Comparison of ENCODE assay signal across 10 cellular contexts in genomic region chr17:83101805-83102480, GRCh38. TPM values are rescaled to one million over a fixed set of nuclear protein-coding genes. Genes with fewer than 3 reads are reported as not detected.
A peak's percentile ranks its signal among the peaks of the same experiment; 100 is the strongest.
DNase-seq lines count a peak whose midpoint lies in the region; ATAC-seq and TF ChIP-seq lines count a peak whose summit lies in the region.
"Had no signal": no experiment of that assay in that cellular context is flagged by ENCODE, and none has a peak within 500 bp of the region (broad histone marks: within the 10 kb centered on the region; RNA-seq: fewer than 3 reads in every experiment).

No MANE protein-coding gene starts in this region.

- H3K79me2 ChIP-seq in parathyroid adenoma, result no peaks in the 10 kb centered on the region

- H3K4me2 ChIP-seq in parathyroid adenoma (ENCODE audit: low read length), result peak overlapping the region; percentile 73

- no peak for ATAC-seq in GM19395 (IDR thresholded peaks at IDR 0.05; ENCODE audit: unreplicated experiment)
- no peak for ATAC-seq in HG02884 (IDR thresholded peaks at IDR 0.05; ENCODE audit: unreplicated experiment)

- H3K4me3 ChIP-seq in AG10803 (ENCODE audit: low read length) (peak overlapping the region; percentile 12; the same call in 1 of the 2 replicates), MG63 (no peak overlapping the region), esophagus muscularis mucosa (peak overlapping the region in 1 of 4 donors; percentile 13), parathyroid adenoma (ENCODE audit: low read depth, low read length) (peak overlapping the region; percentile 37)

- H3K9me3 ChIP-seq in MG63, result no peaks in the 10 kb centered on the region
- no peaks in the 10 kb centered on the region for H3K9me3 ChIP-seq in esophagus muscularis mucosa
- H3K9me3 ChIP-seq in parathyroid adenoma (ENCODE audit: control insufficient read depth, low read length), result no peaks in the 10 kb centered on the region

- no peak overlapping the region for H3K9ac ChIP-seq in parathyroid adenoma

- peak overlapping the region; percentile 38 for H2AFZ ChIP-seq in parathyroid adenoma

- H3K27ac ChIP-seq in esophagus muscularis mucosa (replicated peaks in 1 of 4) (peak overlapping the region; percentile 29 to 65 (median 47)), parathyroid adenoma (peak overlapping the region; percentile 40)

- H3K27me3 ChIP-seq in MG63 (no peaks in the 10 kb centered on the region), esophagus muscularis mucosa (peaks cover 3 to 49% (median 8%) of the 10 kb centered on the region in 4 donors), parathyroid adenoma (ENCODE audit: control insufficient read depth, insufficient read depth, low read length) (no peaks in the 10 kb centered on the region)

- WGBS in esophagus muscularis mucosa, result 54% methylated on average over 3 of the region's 22 CpGs

- no peak for TF ChIP-seq EP300 in esophagus muscularis mucosa (IDR thresholded peaks at IDR 0.05)

- intact Hi-C loops in esophagus muscularis mucosa (cut with DNase I), result no loop called here

- DNase-seq in AG10803 (ENCODE audit: low read depth), result no peak
- peak; percentile 36 for DNase-seq in MG63
- no peak for DNase-seq in esophagus muscularis mucosa (ENCODE audit: extremely low spot score)
- DNase-seq in anterior cingulate cortex (lab: John Stamatoyannopoulos, UW), result no peak
- no peak for DNase-seq in NCI-H187 treated with DMSO at 0.1 percent for 48 hours (lab: John Stamatoyannopoulos, UW)
- DNase-seq: activated T-cell treated with anti-CD3 and anti-CD28 coated beads, Interleukin-2, amount 50 U/mL, for 1 hour; NCI-H774 had no signal

- peaks cover 3% of the 10 kb centered on the region; the same call in 1 of the 2 replicates for H3K36me3 ChIP-seq in MG63
- H3K36me3 ChIP-seq in esophagus muscularis mucosa, result peaks cover 0 to 2% (median under 1%) of the 10 kb centered on the region in 4 donors
- H3K36me3 ChIP-seq in parathyroid adenoma (ENCODE audit: control insufficient read depth, insufficient read depth, low read length), result no peaks in the 10 kb centered on the region

- TF ChIP-seq CTCF in AG10803 (conservative IDR thresholded peaks at IDR 0.05; ENCODE audit: low read length) (no peak), esophagus muscularis mucosa (IDR thresholded peaks at IDR 0.05) (no peak), parathyroid adenoma (IDR thresholded peaks at IDR 0.05) (no peak)

- H3K4me1 ChIP-seq in esophagus muscularis mucosa, result peaks cover 38 to 75% (median 70%) of the 10 kb centered on the region in 4 donors
- peaks cover 40% of the 10 kb centered on the region for H3K4me1 ChIP-seq in parathyroid adenoma

- TF ChIP-seq POLR2A in esophagus muscularis mucosa (IDR thresholded peaks at IDR 0.05; ENCODE audit: low read depth), result no peak

RNA-seq across cellular contexts. Expression of gene METRNL, which starts 22.5 kb away (rescaled TPM):
- 191 and 238 TPM in 2 replicates for total RNA-seq in MG63 (2014; rRNA removed; shearing (Covaris generic); ENCODE audit: low replicate concordance)
- 100 to 1,000 TPM in 1 of 4 donors, 10 to 100 TPM in 3; 36.5 to 124 (median 61.5) TPM for total RNA-seq in esophagus muscularis mucosa
